In genomic region chr18:3012920-3013810, GRCh38 we compare ENCODE assay signal across 1 cellular context.
TF ChIP-seq lines count a peak whose summit lies in the region.

Gene LPIN2, minus strand, starts transcription at chr18:3013144. Its CDS starts 52,304 bp downstream, at chr18:2960840.

TF ChIP-seq in HepG2, 621 proteins besides CTCF, POLR2A, EP300 and RAD21 (continued from another document and continues in another):
- no peak for TF ChIP-seq ATF5 (CRISPR knock-in tag; IDR thresholded peaks at IDR 0.05; ENCODE audit: low read depth)
- TF ChIP-seq PHF8 (CRISPR knock-in tag; IDR thresholded peaks at IDR 0.05) = peak; percentile 46; the same call in 1 of the 2 replicates
- TF ChIP-seq SRF (IDR thresholded peaks at IDR 0.05; ENCODE audit: low read depth, low read length) = 0 out of 2 replicates have a peak, but pooled peaks have one; percentile 29
- no peak for TF ChIP-seq ATM (IDR thresholded peaks at IDR 0.05; ENCODE audit: borderline replicate concordance)
- TF ChIP-seq ATF7-NPFF (CRISPR knock-in tag; IDR thresholded peaks at IDR 0.05; ENCODE audit: low read depth) = peak; percentile 32; the same call in 1 of the 2 replicates
- peak; percentile 58; the same call in 1 of the 2 replicates for TF ChIP-seq ZNF777 (CRISPR knock-in tag; IDR thresholded peaks at IDR 0.05)
- no peak for TF ChIP-seq GABPA (IDR thresholded peaks at IDR 0.05; ENCODE audit: low read depth, low read length)
- TF ChIP-seq GABPA (CRISPR knock-in tag; IDR thresholded peaks at IDR 0.05; ENCODE audit: low read depth) = peak; percentile 53
- TF ChIP-seq ZNF768 (CRISPR knock-in tag; IDR thresholded peaks at IDR 0.05) = no peak; the same call in 1 of the 2 replicates
- TF ChIP-seq RBFOX2 (IDR thresholded peaks at IDR 0.05; ENCODE audit: low read depth, low read length) = peak; percentile 92
- peak; percentile 84 for TF ChIP-seq BHLHE40 (IDR thresholded peaks at IDR 0.05; ENCODE audit: low read length)
- TF ChIP-seq SKI (IDR thresholded peaks at IDR 0.05; ENCODE audit: partially characterized antibody) = peak; percentile 78
- no peak for TF ChIP-seq DMAP1 (CRISPR knock-in tag; IDR thresholded peaks at IDR 0.05)
- TF ChIP-seq ZFP90 (CRISPR knock-in tag; IDR thresholded peaks at IDR 0.05; ENCODE audit: borderline replicate concordance) = peak; percentile 19; the same call in 1 of the 2 replicates
- TF ChIP-seq ARID2 (CRISPR knock-in tag; IDR thresholded peaks at IDR 0.05; ENCODE audit: borderline replicate concordance) = no peak
- TF ChIP-seq RBM22 (optimal IDR thresholded peaks at IDR 0.05; ENCODE audit: low read length) = peak; percentile 45
- TF ChIP-seq MEIS2 (CRISPR knock-in tag; IDR thresholded peaks at IDR 0.05) = no peak; the same call in 1 of the 2 replicates
- 0 out of 2 replicates have a peak, but pooled peaks have one; percentile 3 for TF ChIP-seq ZNF446 (CRISPR knock-in tag; IDR thresholded peaks at IDR 0.05)
- TF ChIP-seq RFX1 (IDR thresholded peaks at IDR 0.05) = peak; percentile 90
- TF ChIP-seq NAIF1 (CRISPR knock-in tag; IDR thresholded peaks at IDR 0.05; ENCODE audit: borderline replicate concordance) = no peak
- TF ChIP-seq, protein P1, sequence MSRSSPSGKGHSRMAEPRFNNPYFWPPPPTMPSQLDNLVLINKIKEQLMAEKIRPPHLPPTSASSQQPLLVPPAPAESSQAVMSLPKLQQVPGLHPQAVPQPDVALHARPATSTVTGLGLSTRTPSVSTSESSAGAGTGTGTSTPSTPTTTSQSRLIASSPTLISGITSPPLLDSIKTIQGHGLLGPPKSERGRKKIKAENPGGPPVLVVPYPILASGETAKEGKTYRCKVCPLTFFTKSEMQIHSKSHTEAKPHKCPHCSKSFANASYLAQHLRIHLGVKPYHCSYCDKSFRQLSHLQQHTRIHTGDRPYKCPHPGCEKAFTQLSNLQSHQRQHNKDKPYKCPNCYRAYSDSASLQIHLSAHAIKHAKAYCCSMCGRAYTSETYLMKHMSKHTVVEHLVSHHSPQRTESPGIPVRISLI (CRISPR knock-in tag; IDR thresholded peaks at IDR 0.05; ENCODE audit: borderline replicate concordance) = peak; percentile 95; the same call in 1 of the 2 replicates
- TF ChIP-seq, protein P2, sequence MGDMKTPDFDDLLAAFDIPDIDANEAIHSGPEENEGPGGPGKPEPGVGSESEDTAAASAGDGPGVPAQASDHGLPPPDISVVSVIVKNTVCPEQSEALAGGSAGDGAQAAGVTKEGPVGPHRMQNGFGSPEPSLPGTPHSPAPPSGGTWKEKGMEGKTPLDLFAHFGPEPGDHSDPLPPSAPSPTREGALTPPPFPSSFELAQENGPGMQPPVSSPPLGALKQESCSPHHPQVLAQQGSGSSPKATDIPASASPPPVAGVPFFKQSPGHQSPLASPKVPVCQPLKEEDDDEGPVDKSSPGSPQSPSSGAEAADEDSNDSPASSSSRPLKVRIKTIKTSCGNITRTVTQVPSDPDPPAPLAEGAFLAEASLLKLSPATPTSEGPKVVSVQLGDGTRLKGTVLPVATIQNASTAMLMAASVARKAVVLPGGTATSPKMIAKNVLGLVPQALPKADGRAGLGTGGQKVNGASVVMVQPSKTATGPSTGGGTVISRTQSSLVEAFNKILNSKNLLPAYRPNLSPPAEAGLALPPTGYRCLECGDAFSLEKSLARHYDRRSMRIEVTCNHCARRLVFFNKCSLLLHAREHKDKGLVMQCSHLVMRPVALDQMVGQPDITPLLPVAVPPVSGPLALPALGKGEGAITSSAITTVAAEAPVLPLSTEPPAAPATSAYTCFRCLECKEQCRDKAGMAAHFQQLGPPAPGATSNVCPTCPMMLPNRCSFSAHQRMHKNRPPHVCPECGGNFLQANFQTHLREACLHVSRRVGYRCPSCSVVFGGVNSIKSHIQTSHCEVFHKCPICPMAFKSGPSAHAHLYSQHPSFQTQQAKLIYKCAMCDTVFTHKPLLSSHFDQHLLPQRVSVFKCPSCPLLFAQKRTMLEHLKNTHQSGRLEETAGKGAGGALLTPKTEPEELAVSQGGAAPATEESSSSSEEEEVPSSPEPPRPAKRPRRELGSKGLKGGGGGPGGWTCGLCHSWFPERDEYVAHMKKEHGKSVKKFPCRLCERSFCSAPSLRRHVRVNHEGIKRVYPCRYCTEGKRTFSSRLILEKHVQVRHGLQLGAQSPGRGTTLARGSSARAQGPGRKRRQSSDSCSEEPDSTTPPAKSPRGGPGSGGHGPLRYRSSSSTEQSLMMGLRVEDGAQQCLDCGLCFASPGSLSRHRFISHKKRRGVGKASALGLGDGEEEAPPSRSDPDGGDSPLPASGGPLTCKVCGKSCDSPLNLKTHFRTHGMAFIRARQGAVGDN (CRISPR knock-in tag; IDR thresholded peaks at IDR 0.05) = peak; percentile 77
- no peak for TF ChIP-seq TOE1 (CRISPR knock-in tag; IDR thresholded peaks at IDR 0.05)
- peak; percentile 72 for TF ChIP-seq ZFY (CRISPR knock-in tag; IDR thresholded peaks at IDR 0.05)
- peak; percentile 25 for TF ChIP-seq YY1 (IDR thresholded peaks at IDR 0.05; ENCODE audit: insufficient read depth, insufficient replicate concordance, low read depth, low read length)
- no peak; the same call in 1 of the 2 replicates for TF ChIP-seq MTA1 (CRISPR knock-in tag; IDR thresholded peaks at IDR 0.05; ENCODE audit: borderline replicate concordance)
- peak; percentile 32; the same call in 1 of the 2 replicates for TF ChIP-seq ARID4A (CRISPR knock-in tag; IDR thresholded peaks at IDR 0.05; ENCODE audit: borderline replicate concordance)
- TF ChIP-seq HMGXB4 (CRISPR knock-in tag; IDR thresholded peaks at IDR 0.05; ENCODE audit: borderline replicate concordance in 1 of 2, low read depth in 1 of 2) = no peak
- no peak for TF ChIP-seq MTA3 (CRISPR knock-in tag; IDR thresholded peaks at IDR 0.05)
- TF ChIP-seq, protein P3, sequence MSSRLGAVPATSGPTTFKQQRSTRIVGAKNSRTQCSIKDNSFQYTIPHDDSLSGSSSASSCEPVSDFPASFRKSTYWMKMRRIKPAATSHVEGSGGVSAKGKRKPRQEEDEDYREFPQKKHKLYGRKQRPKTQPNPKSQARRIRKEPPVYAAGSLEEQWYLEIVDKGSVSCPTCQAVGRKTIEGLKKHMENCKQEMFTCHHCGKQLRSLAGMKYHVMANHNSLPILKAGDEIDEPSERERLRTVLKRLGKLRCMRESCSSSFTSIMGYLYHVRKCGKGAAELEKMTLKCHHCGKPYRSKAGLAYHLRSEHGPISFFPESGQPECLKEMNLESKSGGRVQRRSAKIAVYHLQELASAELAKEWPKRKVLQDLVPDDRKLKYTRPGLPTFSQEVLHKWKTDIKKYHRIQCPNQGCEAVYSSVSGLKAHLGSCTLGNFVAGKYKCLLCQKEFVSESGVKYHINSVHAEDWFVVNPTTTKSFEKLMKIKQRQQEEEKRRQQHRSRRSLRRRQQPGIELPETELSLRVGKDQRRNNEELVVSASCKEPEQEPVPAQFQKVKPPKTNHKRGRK (CRISPR knock-in tag; IDR thresholded peaks at IDR 0.05) = no peak
- TF ChIP-seq ZNF616 (CRISPR knock-in tag; IDR thresholded peaks at IDR 0.05; ENCODE audit: low read depth) = no peak
- TF ChIP-seq NFAT5 (CRISPR knock-in tag; IDR thresholded peaks at IDR 0.05) = no peak
- 0 out of 2 replicates have a peak, but pooled peaks have one; percentile 6 for TF ChIP-seq ZSCAN31 (CRISPR knock-in tag; IDR thresholded peaks at IDR 0.05; ENCODE audit: low read depth)
- no peak for TF ChIP-seq TGIF2 (CRISPR knock-in tag; IDR thresholded peaks at IDR 0.05)
- TF ChIP-seq ETV5 (CRISPR knock-in tag; IDR thresholded peaks at IDR 0.05; ENCODE audit: borderline replicate concordance) = peak; percentile 37; the same call in 1 of the 2 replicates
- TF ChIP-seq MYPOP (CRISPR knock-in tag; IDR thresholded peaks at IDR 0.05) = no peak; the same call in 1 of the 2 replicates
- 0 out of 2 replicates have a peak, but pooled peaks have one; percentile 1 for TF ChIP-seq ZSCAN29 (CRISPR knock-in tag; conservative IDR thresholded peaks at IDR 0.05)
